9 cellular contexts compared by ENCODE assay signal in the genomic region with DNA sequence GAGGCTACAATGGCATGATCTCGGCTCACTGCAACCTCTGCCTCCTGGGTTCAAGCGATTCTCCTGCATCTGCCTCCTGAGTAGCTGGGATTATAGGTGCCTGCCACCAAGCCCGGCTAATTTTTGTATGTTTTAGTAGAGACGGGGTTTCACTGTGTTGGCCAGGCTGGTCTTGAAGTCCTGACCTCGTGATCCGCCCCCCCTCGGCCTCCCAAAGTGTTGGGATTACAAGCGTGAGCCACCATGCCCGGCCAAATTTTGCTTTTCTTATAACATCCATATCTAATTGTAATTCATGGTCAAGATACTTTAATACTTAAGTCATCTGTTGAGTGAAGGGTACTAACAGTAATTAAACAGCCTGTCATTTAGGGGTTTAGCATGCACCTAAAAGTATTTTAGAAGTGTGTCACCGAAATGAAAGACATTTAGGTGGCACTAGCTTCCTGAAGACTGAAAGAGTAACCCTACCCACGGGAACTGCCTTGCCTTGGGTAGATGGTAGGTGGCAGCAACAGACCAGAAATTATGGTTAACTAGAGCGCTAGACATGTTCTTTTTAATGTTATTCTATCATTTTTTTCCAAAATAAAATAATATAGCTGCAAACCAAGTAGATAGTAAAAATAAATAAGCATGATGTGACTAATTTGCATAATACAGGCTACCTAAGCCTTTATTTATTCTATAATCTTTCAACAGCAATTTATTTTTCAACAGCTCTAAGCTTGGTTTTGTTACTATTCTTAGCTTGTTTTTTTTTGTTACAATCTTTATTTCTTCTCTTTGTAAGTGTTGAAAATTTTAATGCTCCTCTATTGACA. TPM values are rescaled to one million over a fixed set of nuclear protein-coding genes. Genes with fewer than 3 reads are reported as not detected.
DNase-seq lines count a peak whose midpoint lies in the region; ATAC-seq, FAIRE-seq and TF ChIP-seq lines count a peak whose summit lies in the region.
"Had no signal": no experiment of that assay in that cellular context is flagged by ENCODE, and none has a peak within 500 bp of the region (broad histone marks: within the 10 kb centered on the region; RNA-seq: fewer than 3 reads in every experiment).

No MANE protein-coding gene starts in this region.

- intact Hi-C loops in lower lobe of right lung (cut with DNase I), result no loop called here

- TF ChIP-seq CTCF in lower lobe of right lung (IDR thresholded peaks at IDR 0.05) (peak; percentile 63), tibial nerve (IDR thresholded peaks at IDR 0.05) (peak; percentile 30 to 62 (median 50))

- ATAC-seq in lower lobe of right lung, result peak; percentile 61 to 81

- WGBS in tibial nerve, 2 donors, result 59 to 62% methylated on average over 12 of the region's 12 CpGs

- TF ChIP-seq POLR2A in H54 (IDR thresholded peaks at IDR 0.05; ENCODE audit: low read depth, low read length), result no peak
- no peak for TF ChIP-seq POLR2A in tibial nerve (IDR thresholded peaks at IDR 0.05)

- H3K4me3 ChIP-seq in lower lobe of right lung (no peak overlapping the region), tibial nerve (no peak overlapping the region)

- no peak overlapping the region for H3K27ac ChIP-seq in lower lobe of right lung
- H3K27ac ChIP-seq in tibial nerve, result no peak overlapping the region

- DNase-seq in NK-92 treated with Interleukin-12 subunit alpha and Interleukin-12 subunit beta, amount 100 ng/mL, for 24 hours (lab: John Stamatoyannopoulos, UW), result peak; percentile 8
- DNase-seq in NK-92 (lab: John Stamatoyannopoulos, UW; ENCODE audit: unreplicated experiment), result no peak
- DNase-seq in H54 (ENCODE audit: insufficient read length, low spot score), result peak; percentile 24
- peak; percentile 89 for DNase-seq in NCI-H1694 treated with DMSO at 0.1 percent for 48 hours (lab: John Stamatoyannopoulos, UW)
- peak; percentile 18 for DNase-seq in UCSD-AML1 (lab: John Stamatoyannopoulos, UW; ENCODE audit: unreplicated experiment)
- peak; percentile 76 for DNase-seq in dermis blood vessel endothelial cell
- DNase-seq in lower lobe of right lung, result no peak
- DNase-seq in tibial nerve (ENCODE audit: low spot score in 2 of 2), result peak in 1 of 2 donors; percentile 21

- H3K36me3 ChIP-seq in lower lobe of right lung (no peaks in the 10 kb centered on the region), tibial nerve (no peaks in the 10 kb centered on the region)

- H3K27me3 ChIP-seq in lower lobe of right lung (ENCODE audit: low read depth) (no peaks in the 10 kb centered on the region), tibial nerve (no peaks in the 10 kb centered on the region)

- no peaks in the 10 kb centered on the region for H3K9me3 ChIP-seq in lower lobe of right lung
- no peaks in the 10 kb centered on the region for H3K9me3 ChIP-seq in tibial nerve

- H3K4me1 ChIP-seq in lower lobe of right lung, result peaks cover 12% of the 10 kb centered on the region
- peaks cover 0 to 13% (median 4%) of the 10 kb centered on the region in 4 donors for H3K4me1 ChIP-seq in tibial nerve

- TF ChIP-seq EP300 in tibial nerve (IDR thresholded peaks at IDR 0.05), result no peak

- FAIRE-seq in H54 (lab: Jason Lieb, UNC), result peak; percentile 96
- FAIRE-seq: endometrium had no signal

RNA-seq across cellular contexts. Expression of gene ACYP2, which starts 8.6 kb away (rescaled TPM):
- 8.2 and 9.4 TPM in 2 replicates for total RNA-seq in dermis blood vessel endothelial cell
- total RNA-seq in lower lobe of right lung, result 15.3 TPM
- 10 to 100 TPM; 15.6 to 25.1 (median 21.5) TPM for total RNA-seq in tibial nerve

Comparison
In these comparisons a context has a peak if more than half of its experiments do, and no peak if none do; other contexts are left out.
1. DNase-seq: peak in NK-92 treated with Interleukin-12 subunit alpha and Interleukin-12 subunit beta, amount 100 ng/mL, for 24 hours (single experiment), H54 (single experiment), NCI-H1694 treated with DMSO at 0.1 percent for 48 hours (single experiment), UCSD-AML1 (single experiment) and dermis blood vessel endothelial cell (single experiment); none in NK-92 (single experiment) and lower lobe of right lung (single experiment).